1 cellular context compared by ENCODE assay signal in the genomic region with DNA sequence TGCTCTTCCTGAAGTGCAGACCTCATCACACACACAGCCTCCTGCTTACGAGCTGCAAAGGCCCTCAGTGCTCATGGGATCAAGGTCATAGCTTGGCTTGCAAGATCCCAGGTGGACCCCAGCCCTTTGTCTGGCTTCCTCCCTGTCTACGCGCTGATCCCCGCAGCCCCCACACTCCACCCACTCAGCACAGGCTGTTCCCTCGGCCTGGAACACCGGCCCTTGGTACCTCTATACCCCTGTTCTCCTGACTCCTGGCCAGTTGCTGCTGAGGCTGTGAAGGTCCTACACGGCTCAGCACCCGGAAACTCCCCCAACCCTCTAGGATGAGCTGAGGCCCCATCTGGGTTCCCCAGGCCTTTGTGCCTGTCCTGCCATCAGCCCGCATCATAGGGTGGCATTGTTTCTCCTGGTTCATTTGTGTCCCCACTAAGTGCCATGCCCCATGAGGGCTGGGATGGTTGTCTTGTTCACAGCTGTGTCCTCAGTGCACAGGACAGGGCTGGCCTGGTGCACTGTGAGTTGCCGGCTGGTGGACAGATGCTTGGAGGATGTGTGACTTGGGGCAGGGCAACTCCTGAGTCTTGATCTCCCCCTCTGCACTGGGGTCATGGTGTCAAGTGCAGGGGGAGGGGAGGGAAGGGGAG.
TF ChIP-seq lines count a peak whose summit lies in the region.

No MANE protein-coding gene starts in this region.

TF ChIP-seq in HepG2, 621 proteins besides CTCF, POLR2A, EP300 and RAD21:
- 0 out of 2 replicates have a peak, but pooled peaks have one; percentile 38 for TF ChIP-seq HNF4A (CRISPR knock-in tag; IDR thresholded peaks at IDR 0.05)
- 0 out of 2 replicates have a peak, but pooled peaks have one; percentile 28 for TF ChIP-seq MTA1 (CRISPR knock-in tag; IDR thresholded peaks at IDR 0.05; ENCODE audit: borderline replicate concordance)
- TF ChIP-seq, protein P1, sequence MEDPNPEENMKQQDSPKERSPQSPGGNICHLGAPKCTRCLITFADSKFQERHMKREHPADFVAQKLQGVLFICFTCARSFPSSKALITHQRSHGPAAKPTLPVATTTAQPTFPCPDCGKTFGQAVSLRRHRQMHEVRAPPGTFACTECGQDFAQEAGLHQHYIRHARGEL (CRISPR knock-in tag; IDR thresholded peaks at IDR 0.05) = peak; percentile 27; the same call in 1 of the 2 replicates
- TF ChIP-seq ZBTB42 (CRISPR knock-in tag; IDR thresholded peaks at IDR 0.05) = 0 out of 2 replicates have a peak, but pooled peaks have one; percentile 17
- 0 out of 2 replicates have a peak, but pooled peaks have one; percentile 29 for TF ChIP-seq ZNF326 (CRISPR knock-in tag; IDR thresholded peaks at IDR 0.05; ENCODE audit: borderline replicate concordance)
- no peak for TF ChIP-seq CENPT (CRISPR knock-in tag; IDR thresholded peaks at IDR 0.05; ENCODE audit: low read depth)
- no peak; a peak in 1 of 4 replicates for TF ChIP-seq KLF16 (CRISPR knock-in tag; IDR thresholded peaks at IDR 0.05)
- no peak for TF ChIP-seq HIVEP1 (CRISPR knock-in tag; IDR thresholded peaks at IDR 0.05)
- TF ChIP-seq RBFOX2 (IDR thresholded peaks at IDR 0.05; ENCODE audit: low read depth, low read length) = no peak
- no peak for TF ChIP-seq SIX4 (CRISPR knock-in tag; IDR thresholded peaks at IDR 0.05)
- 0 out of 2 replicates have a peak, but pooled peaks have one; percentile 16 for TF ChIP-seq ZKSCAN5 (CRISPR knock-in tag; IDR thresholded peaks at IDR 0.05)
- TF ChIP-seq, protein P2, sequence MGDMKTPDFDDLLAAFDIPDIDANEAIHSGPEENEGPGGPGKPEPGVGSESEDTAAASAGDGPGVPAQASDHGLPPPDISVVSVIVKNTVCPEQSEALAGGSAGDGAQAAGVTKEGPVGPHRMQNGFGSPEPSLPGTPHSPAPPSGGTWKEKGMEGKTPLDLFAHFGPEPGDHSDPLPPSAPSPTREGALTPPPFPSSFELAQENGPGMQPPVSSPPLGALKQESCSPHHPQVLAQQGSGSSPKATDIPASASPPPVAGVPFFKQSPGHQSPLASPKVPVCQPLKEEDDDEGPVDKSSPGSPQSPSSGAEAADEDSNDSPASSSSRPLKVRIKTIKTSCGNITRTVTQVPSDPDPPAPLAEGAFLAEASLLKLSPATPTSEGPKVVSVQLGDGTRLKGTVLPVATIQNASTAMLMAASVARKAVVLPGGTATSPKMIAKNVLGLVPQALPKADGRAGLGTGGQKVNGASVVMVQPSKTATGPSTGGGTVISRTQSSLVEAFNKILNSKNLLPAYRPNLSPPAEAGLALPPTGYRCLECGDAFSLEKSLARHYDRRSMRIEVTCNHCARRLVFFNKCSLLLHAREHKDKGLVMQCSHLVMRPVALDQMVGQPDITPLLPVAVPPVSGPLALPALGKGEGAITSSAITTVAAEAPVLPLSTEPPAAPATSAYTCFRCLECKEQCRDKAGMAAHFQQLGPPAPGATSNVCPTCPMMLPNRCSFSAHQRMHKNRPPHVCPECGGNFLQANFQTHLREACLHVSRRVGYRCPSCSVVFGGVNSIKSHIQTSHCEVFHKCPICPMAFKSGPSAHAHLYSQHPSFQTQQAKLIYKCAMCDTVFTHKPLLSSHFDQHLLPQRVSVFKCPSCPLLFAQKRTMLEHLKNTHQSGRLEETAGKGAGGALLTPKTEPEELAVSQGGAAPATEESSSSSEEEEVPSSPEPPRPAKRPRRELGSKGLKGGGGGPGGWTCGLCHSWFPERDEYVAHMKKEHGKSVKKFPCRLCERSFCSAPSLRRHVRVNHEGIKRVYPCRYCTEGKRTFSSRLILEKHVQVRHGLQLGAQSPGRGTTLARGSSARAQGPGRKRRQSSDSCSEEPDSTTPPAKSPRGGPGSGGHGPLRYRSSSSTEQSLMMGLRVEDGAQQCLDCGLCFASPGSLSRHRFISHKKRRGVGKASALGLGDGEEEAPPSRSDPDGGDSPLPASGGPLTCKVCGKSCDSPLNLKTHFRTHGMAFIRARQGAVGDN (CRISPR knock-in tag; IDR thresholded peaks at IDR 0.05) = peak; percentile 25; the same call in 1 of the 2 replicates
- TF ChIP-seq HHEX (CRISPR knock-in tag; IDR thresholded peaks at IDR 0.05) = no peak
- TF ChIP-seq HDAC1 (CRISPR knock-in tag; IDR thresholded peaks at IDR 0.05) = no peak
- TF ChIP-seq ZKSCAN1 (IDR thresholded peaks at IDR 0.05; ENCODE audit: low read length) = 0 out of 2 replicates have a peak, but pooled peaks have one; percentile 42
- no peak for TF ChIP-seq ZNF460 (CRISPR knock-in tag; IDR thresholded peaks at IDR 0.05; ENCODE audit: borderline replicate concordance)
- TF ChIP-seq ZBTB7A (CRISPR knock-in tag; IDR thresholded peaks at IDR 0.05) = 0 out of 2 replicates have a peak, but pooled peaks have one; percentile 26
- no peak for TF ChIP-seq ZNF138 (CRISPR knock-in tag; IDR thresholded peaks at IDR 0.05; ENCODE audit: low read depth)
- no peak for TF ChIP-seq TCF7L2 (IDR thresholded peaks at IDR 0.05; ENCODE audit: low read depth, low read length)
- TF ChIP-seq, protein P3, sequence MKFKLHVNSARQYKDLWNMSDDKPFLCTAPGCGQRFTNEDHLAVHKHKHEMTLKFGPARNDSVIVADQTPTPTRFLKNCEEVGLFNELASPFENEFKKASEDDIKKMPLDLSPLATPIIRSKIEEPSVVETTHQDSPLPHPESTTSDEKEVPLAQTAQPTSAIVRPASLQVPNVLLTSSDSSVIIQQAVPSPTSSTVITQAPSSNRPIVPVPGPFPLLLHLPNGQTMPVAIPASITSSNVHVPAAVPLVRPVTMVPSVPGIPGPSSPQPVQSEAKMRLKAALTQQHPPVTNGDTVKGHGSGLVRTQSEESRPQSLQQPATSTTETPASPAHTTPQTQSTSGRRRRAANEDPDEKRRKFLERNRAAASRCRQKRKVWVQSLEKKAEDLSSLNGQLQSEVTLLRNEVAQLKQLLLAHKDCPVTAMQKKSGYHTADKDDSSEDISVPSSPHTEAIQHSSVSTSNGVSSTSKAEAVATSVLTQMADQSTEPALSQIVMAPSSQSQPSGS (CRISPR knock-in tag; IDR thresholded peaks at IDR 0.05) = no peak
- TF ChIP-seq ZNF432 (CRISPR knock-in tag; IDR thresholded peaks at IDR 0.05; ENCODE audit: borderline replicate concordance) = no peak
- TF ChIP-seq, protein P4, sequence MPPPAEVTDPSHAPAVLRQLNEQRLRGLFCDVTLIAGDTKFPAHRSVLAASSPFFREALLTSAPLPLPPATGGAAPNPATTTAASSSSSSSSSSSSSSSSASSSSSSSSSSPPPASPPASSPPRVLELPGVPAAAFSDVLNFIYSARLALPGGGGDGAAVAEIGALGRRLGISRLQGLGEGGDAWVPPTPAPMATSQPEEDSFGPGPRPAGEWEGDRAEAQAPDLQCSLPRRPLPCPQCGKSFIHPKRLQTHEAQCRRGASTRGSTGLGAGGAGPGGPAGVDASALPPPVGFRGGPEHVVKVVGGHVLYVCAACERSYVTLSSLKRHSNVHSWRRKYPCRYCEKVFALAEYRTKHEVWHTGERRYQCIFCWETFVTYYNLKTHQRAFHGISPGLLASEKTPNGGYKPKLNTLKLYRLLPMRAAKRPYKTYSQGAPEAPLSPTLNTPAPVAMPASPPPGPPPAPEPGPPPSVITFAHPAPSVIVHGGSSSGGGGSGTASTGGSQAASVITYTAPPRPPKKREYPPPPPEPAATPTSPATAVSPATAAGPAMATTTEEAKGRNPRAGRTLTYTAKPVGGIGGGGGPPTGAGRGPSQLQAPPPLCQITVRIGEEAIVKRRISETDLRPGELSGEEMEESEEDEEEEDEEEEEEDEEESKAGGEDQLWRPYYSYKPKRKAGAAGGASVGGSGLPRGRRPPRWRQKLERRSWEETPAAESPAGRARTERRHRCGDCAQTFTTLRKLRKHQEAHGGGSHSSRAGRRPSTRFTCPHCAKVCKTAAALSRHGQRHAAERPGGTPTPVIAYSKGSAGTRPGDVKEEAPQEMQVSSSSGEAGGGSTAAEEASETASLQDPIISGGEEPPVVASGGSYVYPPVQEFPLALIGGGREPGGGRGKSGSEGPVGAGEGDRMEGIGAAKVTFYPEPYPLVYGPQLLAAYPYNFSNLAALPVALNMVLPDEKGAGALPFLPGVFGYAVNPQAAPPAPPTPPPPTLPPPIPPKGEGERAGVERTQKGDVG (CRISPR knock-in tag; IDR thresholded peaks at IDR 0.05; ENCODE audit: borderline replicate concordance) = 0 out of 2 replicates have a peak, but pooled peaks have one; percentile 10
- peak; percentile 50; the same call in 1 of the 2 replicates for TF ChIP-seq SALL1 (CRISPR knock-in tag; IDR thresholded peaks at IDR 0.05)
- 0 out of 2 replicates have a peak, but pooled peaks have one; percentile 17 for TF ChIP-seq DNMT1 (CRISPR knock-in tag; IDR thresholded peaks at IDR 0.05)
- no peak for TF ChIP-seq ZNF282 (IDR thresholded peaks at IDR 0.05; ENCODE audit: partially characterized antibody)
- no peak for TF ChIP-seq ZEB1 (IDR thresholded peaks at IDR 0.05; ENCODE audit: insufficient replicate concordance, low read depth)
- TF ChIP-seq ARNT (IDR thresholded peaks at IDR 0.05) = no peak
- TF ChIP-seq, protein P5, sequence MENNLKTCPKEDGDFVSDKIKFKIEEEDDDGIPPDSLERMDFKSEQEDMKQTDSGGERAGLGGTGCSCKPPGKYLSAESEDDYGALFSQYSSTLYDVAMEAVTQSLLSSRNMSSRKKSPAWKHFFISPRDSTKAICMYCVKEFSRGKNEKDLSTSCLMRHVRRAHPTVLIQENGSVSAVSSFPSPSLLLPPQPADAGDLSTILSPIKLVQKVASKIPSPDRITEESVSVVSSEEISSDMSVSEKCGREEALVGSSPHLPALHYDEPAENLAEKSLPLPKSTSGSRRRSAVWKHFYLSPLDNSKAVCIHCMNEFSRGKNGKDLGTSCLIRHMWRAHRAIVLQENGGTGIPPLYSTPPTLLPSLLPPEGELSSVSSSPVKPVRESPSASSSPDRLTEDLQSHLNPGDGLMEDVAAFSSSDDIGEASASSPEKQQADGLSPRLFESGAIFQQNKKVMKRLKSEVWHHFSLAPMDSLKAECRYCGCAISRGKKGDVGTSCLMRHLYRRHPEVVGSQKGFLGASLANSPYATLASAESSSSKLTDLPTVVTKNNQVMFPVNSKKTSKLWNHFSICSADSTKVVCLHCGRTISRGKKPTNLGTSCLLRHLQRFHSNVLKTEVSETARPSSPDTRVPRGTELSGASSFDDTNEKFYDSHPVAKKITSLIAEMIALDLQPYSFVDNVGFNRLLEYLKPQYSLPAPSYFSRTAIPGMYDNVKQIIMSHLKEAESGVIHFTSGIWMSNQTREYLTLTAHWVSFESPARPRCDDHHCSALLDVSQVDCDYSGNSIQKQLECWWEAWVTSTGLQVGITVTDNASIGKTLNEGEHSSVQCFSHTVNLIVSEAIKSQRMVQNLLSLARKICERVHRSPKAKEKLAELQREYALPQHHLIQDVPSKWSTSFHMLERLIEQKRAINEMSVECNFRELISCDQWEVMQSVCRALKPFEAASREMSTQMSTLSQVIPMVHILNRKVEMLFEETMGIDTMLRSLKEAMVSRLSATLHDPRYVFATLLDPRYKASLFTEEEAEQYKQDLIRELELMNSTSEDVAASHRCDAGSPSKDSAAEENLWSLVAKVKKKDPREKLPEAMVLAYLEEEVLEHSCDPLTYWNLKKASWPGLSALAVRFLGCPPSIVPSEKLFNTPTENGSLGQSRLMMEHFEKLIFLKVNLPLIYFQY (CRISPR knock-in tag; IDR thresholded peaks at IDR 0.05; ENCODE audit: borderline replicate concordance) = no peak
- TF ChIP-seq SOX6 (IDR thresholded peaks at IDR 0.05) = no peak
- 0 out of 2 replicates have a peak, but pooled peaks have one; percentile 21 for TF ChIP-seq SOX6 (CRISPR knock-in tag; IDR thresholded peaks at IDR 0.05)
- no peak for TF ChIP-seq SOX13 (IDR thresholded peaks at IDR 0.05)
- no peak for TF ChIP-seq SOX13 (CRISPR knock-in tag; conservative IDR thresholded peaks at IDR 0.05 in 1 of 2, IDR thresholded peaks at IDR 0.05 in 1 of 2)
- TF ChIP-seq PITX1 (CRISPR knock-in tag; IDR thresholded peaks at IDR 0.05) = peak; percentile 27; the same call in 1 of the 2 replicates
